In the genomic region with DNA sequence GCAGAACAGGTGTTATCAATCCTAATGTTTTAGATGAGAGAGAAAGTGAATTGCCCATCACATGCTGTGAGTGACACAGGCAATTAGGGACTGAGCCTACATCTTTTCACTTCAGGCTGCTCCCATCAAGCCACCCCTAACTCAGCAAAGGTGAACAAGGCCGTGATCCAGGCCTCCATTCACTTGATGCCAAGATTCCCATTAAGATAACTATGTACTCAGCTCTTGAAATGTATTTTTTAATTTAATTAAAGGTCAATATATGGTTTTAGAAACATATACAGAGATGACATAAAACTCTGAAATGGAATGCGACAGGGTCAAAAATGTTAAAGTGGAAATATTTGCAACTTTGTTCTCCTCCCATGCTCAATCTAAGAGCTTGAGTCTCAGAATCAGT, we compare ENCODE assay signal across 18 cellular contexts. TPM values are rescaled to one million over a fixed set of nuclear protein-coding genes. Genes with fewer than 3 reads are reported as not detected.
DNase-seq lines count a peak whose midpoint lies in the region; ATAC-seq and TF ChIP-seq lines count a peak whose summit lies in the region.
"Had no signal": no experiment of that assay in that cellular context is flagged by ENCODE, and none has a peak within 500 bp of the region (broad histone marks: within the 10 kb centered on the region; RNA-seq: fewer than 3 reads in every experiment).

No MANE protein-coding gene starts in this region.

- H3K27ac ChIP-seq in GM23338 (ENCODE audit: low read depth) = no peak overlapping the region
- no peak overlapping the region for H3K27ac ChIP-seq in MM.1S (ENCODE audit: low read length)
- no peak overlapping the region for H3K27ac ChIP-seq in SK-N-SH (ENCODE audit: low read depth in 2 of 2, low read length in 1 of 2)
- H3K27ac ChIP-seq in mammary epithelial cell (ENCODE audit: insufficient read depth, low read depth, low read length) = no peak overlapping the region
- H3K27ac ChIP-seq: BLaER1 treated with 17β-estradiol and CSF1 and Interleukin-3, amounts not matched to agents 10 nM and 100 nM had no signal

- H3K4me2 ChIP-seq in GM23338 (no peak overlapping the region), MM.1S (ENCODE audit: low read depth, low read length) (0 out of 2 replicates have a peak overlapping the region, but pooled peaks have one; percentile 12), SK-N-SH (no peak overlapping the region), mammary epithelial cell (ENCODE audit: insufficient read depth, low read depth, low read length) (no peak overlapping the region)
- H3K4me2 ChIP-seq: BLaER1 treated with 17β-estradiol and CSF1 and Interleukin-3, amounts not matched to agents 10 nM and 100 nM had no signal

- H3K79me2 ChIP-seq in GM23338 (replicated peaks; ENCODE audit: insufficient read depth) (no peaks in the 10 kb centered on the region), MM.1S (ENCODE audit: low read length) (no peaks in the 10 kb centered on the region), SK-N-SH (ENCODE audit: insufficient read depth) (no peaks in the 10 kb centered on the region), mammary epithelial cell (ENCODE audit: insufficient read depth, low read length) (no peaks in the 10 kb centered on the region)

- BruUV-seq in mammary epithelial cell (replicated peaks; lab: Mats Ljungman, UMichigan) = no TSS peak

- dilution Hi-C loops in mammary epithelial cell (cut with HindIII; ENCODE audit: low sequenced_read_pairs) = no loop called here

- H3F3A ChIP-seq in GM23338 (replicated peaks; ENCODE audit: low read depth) (no peaks in the 10 kb centered on the region), MM.1S (ENCODE audit: insufficient read depth, low read length) (peaks cover 4% of the 10 kb centered on the region; the same call in 1 of the 2 replicates), SK-N-SH (replicated peaks; ENCODE audit: insufficient read depth) (peaks cover 14% of the 10 kb centered on the region)

- H3K36me3 Mint-ChIP-seq in GM23338 (ENCODE audit: low read depth) = no peaks in the 10 kb centered on the region
- no peaks in the 10 kb centered on the region for H3K36me3 Mint-ChIP-seq in mesothelial cell of epicardium
- H3K36me3 Mint-ChIP-seq: CD14-positive monocyte; CD8-positive, alpha-beta memory T cell had no signal

- H3K27ac Mint-ChIP-seq in GM23338 (no peak overlapping the region), mesothelial cell of epicardium (peak overlapping the region; percentile 34)
- H3K27ac Mint-ChIP-seq: B cell; CD14-positive monocyte; CD4-positive, alpha-beta T cell; CD8-positive, alpha-beta memory T cell had no signal

- H3K9ac ChIP-seq in MM.1S (ENCODE audit: low read length) (no peak overlapping the region), SK-N-SH (no peak overlapping the region), mammary epithelial cell (ENCODE audit: insufficient read depth, low read length) (no peak overlapping the region)
- H3K9ac ChIP-seq: BLaER1 treated with 17β-estradiol and CSF1 and Interleukin-3, amounts not matched to agents 10 nM and 100 nM had no signal

- H3K36me3 ChIP-seq in GM23338 (ENCODE audit: insufficient read depth) = no peaks in the 10 kb centered on the region
- no peaks in the 10 kb centered on the region for H3K36me3 ChIP-seq in MM.1S (replicated peaks; ENCODE audit: insufficient read depth, low read length)
- H3K36me3 ChIP-seq in SK-N-SH (replicated peaks in 1 of 2; ENCODE audit: control insufficient read depth in 1 of 2, insufficient read depth in 2 of 2, low read length in 1 of 2) = no peaks in the 10 kb centered on the region
- no peaks in the 10 kb centered on the region for H3K36me3 ChIP-seq in mammary epithelial cell (ENCODE audit: insufficient read depth, low read length)
- H3K36me3 ChIP-seq: BLaER1 treated with 17β-estradiol and CSF1 and Interleukin-3, amounts not matched to agents 10 nM and 100 nM; HAP-1 had no signal

- no peaks in the 10 kb centered on the region for H3K9me3 Mint-ChIP-seq in GM23338
- H3K9me3 Mint-ChIP-seq in mesothelial cell of epicardium = no peaks in the 10 kb centered on the region
- H3K9me3 Mint-ChIP-seq: CD4-positive, alpha-beta T cell; CD8-positive, alpha-beta memory T cell had no signal

- CTCF ChIA-PET in SK-N-SH (lab: Yijun Ruan, JAX) (interaction anchor here (1.1 to 1.8 kb wide), 5 partner anchors 19 to 152 kb away, joined by 3 to 5 read pairs (median 3); no protein-coding TSS in a partner anchor), mammary epithelial cell (lab: Charles Lee; ENCODE audit: low non-redundant PET) (no interaction called here)

- no peak overlapping the region for H3K4me3 ChIP-seq in GM23338
- H3K4me3 ChIP-seq in MM.1S (ENCODE audit: low read length) = no peak overlapping the region
- H3K4me3 ChIP-seq in SK-N-SH (ENCODE audit: low read depth in 2 of 2, low read length in 1 of 2) = no peak overlapping the region
- H3K4me3 ChIP-seq in mammary epithelial cell (replicated peaks in 1 of 3; ENCODE audit: insufficient read depth in 1 of 3, low read depth in 2 of 3, low read length in 3 of 3) = no peak overlapping the region
- H3K4me3 ChIP-seq: BLaER1 treated with 17β-estradiol and CSF1 and Interleukin-3, amounts not matched to agents 10 nM and 100 nM; HAP-1 had no signal

- H3K27me3 Mint-ChIP-seq in GM23338 (ENCODE audit: insufficient read depth, low read depth, poor library complexity) (peaks cover 4% of the 10 kb centered on the region), mesothelial cell of epicardium (ENCODE audit: low read depth) (no peaks in the 10 kb centered on the region)

- H3K4me1 Mint-ChIP-seq in GM23338 = peaks cover 13% of the 10 kb centered on the region
- H3K4me1 Mint-ChIP-seq in mesothelial cell of epicardium = peaks cover 29% of the 10 kb centered on the region
- H3K4me1 Mint-ChIP-seq: B cell; CD14-positive monocyte; CD8-positive, alpha-beta memory T cell had no signal

- H3K9me3 ChIP-seq in MM.1S (replicated peaks; ENCODE audit: insufficient read depth, low read length) (no peaks in the 10 kb centered on the region), SK-N-SH (no peaks in the 10 kb centered on the region), mammary epithelial cell (replicated peaks; ENCODE audit: insufficient read depth, low read length) (no peaks in the 10 kb centered on the region)
- H3K9me3 ChIP-seq: BLaER1 treated with 17β-estradiol and CSF1 and Interleukin-3, amounts not matched to agents 10 nM and 100 nM; HAP-1 had no signal

- H4K20me1 ChIP-seq in GM23338 (replicated peaks; ENCODE audit: insufficient read depth) (no peaks in the 10 kb centered on the region), MM.1S (ENCODE audit: insufficient read depth, low read length) (no peaks in the 10 kb centered on the region), SK-N-SH (ENCODE audit: insufficient read depth) (no peaks in the 10 kb centered on the region), mammary epithelial cell (ENCODE audit: insufficient read depth, low read length) (no peaks in the 10 kb centered on the region)
- H4K20me1 ChIP-seq: BLaER1 treated with 17β-estradiol and CSF1 and Interleukin-3, amounts not matched to agents 10 nM and 100 nM had no signal

- intact Hi-C loops in mammary epithelial cell (cut with micrococcal nuclease) = no loop called here

- in situ Hi-C loops in mammary epithelial cell (cut with MboI; ENCODE audit: low sequenced_read_pairs in 2 of 2) = no loop called here

- TF ChIP-seq EP300 in SK-N-SH (IDR thresholded peaks at IDR 0.05; ENCODE audit: borderline replicate concordance in 1 of 2, low read depth in 1 of 2, low read length in 1 of 2) = peak in 1 of 2 experiments; percentile 27; a peak in 1 of 4 replicates

- no peaks in the 10 kb centered on the region for H3K9me2 ChIP-seq in GM23338 (ENCODE audit: insufficient read depth)
- H3K9me2 ChIP-seq in MM.1S (replicated peaks; ENCODE audit: insufficient read depth, low read length) = no peaks in the 10 kb centered on the region
- H3K9me2 ChIP-seq in SK-N-SH = no peaks in the 10 kb centered on the region

- TF ChIP-seq RAD21 in SK-N-SH (IDR thresholded peaks at IDR 0.05; ENCODE audit: low read length) = no peak

- DNase-seq in GM23338 (ENCODE audit: low spot score) (no peak), MM.1S (no peak), SK-N-SH (peak; percentile 46), mesothelial cell of epicardium (ENCODE audit: low spot score in 2 of 2, unreplicated experiment in 2 of 2) (no peak), NCI-H2227 treated with DMSO at 0.1 percent for 48 hours (lab: John Stamatoyannopoulos, UW) (no peak), COR-L47 (lab: John Stamatoyannopoulos, UW) (no peak), mammary epithelial cell (no peak)
- DNase-seq in activated naive CD4-positive, alpha-beta T cell (lab: John Stamatoyannopoulos, UW) = no peak
- DNase-seq: Calu3; CD4-positive, alpha-beta T cell; CD8-positive, alpha-beta memory T cell; DMS79 treated with DMSO at 0.1 percent for 48 hours; GF-D8; GOT3 had no signal

- H3K27me3 ChIP-seq in GM23338 (ENCODE audit: insufficient read depth) (no peaks in the 10 kb centered on the region), MM.1S (replicated peaks; ENCODE audit: insufficient read depth, low read length) (no peaks in the 10 kb centered on the region), SK-N-SH (ENCODE audit: insufficient read depth) (no peaks in the 10 kb centered on the region), mammary epithelial cell (ENCODE audit: insufficient read depth, low read length) (no peaks in the 10 kb centered on the region)
- H3K27me3 ChIP-seq: BLaER1 treated with 17β-estradiol and CSF1 and Interleukin-3, amounts not matched to agents 10 nM and 100 nM had no signal

- TF ChIP-seq CTCF in GM23338 (conservative IDR thresholded peaks at IDR 0.05; ENCODE audit: low read depth in 2 of 2) (no peak), MM.1S (IDR thresholded peaks at IDR 0.05; ENCODE audit: low read length) (no peak), SK-N-SH (IDR thresholded peaks at IDR 0.05) (no peak), mesothelial cell of epicardium (IDR thresholded peaks at IDR 0.05; ENCODE audit: unreplicated experiment) (no peak), mammary epithelial cell (conservative IDR thresholded peaks at IDR 0.05 in 1 of 2, IDR thresholded peaks at IDR 0.05 in 1 of 2; ENCODE audit: extremely low read depth in 1 of 2, insufficient read depth in 1 of 2, low read depth in 1 of 2, low read length in 2 of 2) (no peak)

- H3K4me1 ChIP-seq in GM23338 (ENCODE audit: insufficient read depth) = peaks cover 4% of the 10 kb centered on the region; the same call in 1 of the 2 replicates
- peaks cover 6% of the 10 kb centered on the region; the same call in 1 of the 2 replicates for H3K4me1 ChIP-seq in MM.1S (ENCODE audit: low read length)
- peaks cover 0 to 6% of the 10 kb centered on the region in 2 experiments; a peak in 2 of 4 replicates for H3K4me1 ChIP-seq in SK-N-SH (ENCODE audit: control insufficient read depth in 1 of 2, insufficient read depth in 2 of 2, low read depth in 1 of 2, low read length in 1 of 2)
- H3K4me1 ChIP-seq in mammary epithelial cell (ENCODE audit: insufficient read depth, low read length) = peaks cover 4% of the 10 kb centered on the region
- H3K4me1 ChIP-seq: BLaER1 treated with 17β-estradiol and CSF1 and Interleukin-3, amounts not matched to agents 10 nM and 100 nM; HAP-1 had no signal

- 46% methylated on average over 2 of the region's 2 CpGs for WGBS in SK-N-SH (ENCODE audit: low lambda C conversion rate)
- whole genome bisulfite sequencing in mammary epithelial cell (ENCODE audit: low coverage, missing lambda C conversion rate) = 96% methylated on average over 2 of the region's 2 CpGs

- POLR2A ChIA-PET in SK-N-SH (lab: Yijun Ruan, JAX) = interaction anchor here (1.1 kb wide), 1 partner anchor 32 kb away, joined by 4 read pairs; no protein-coding TSS in a partner anchor

- H2AFZ ChIP-seq in GM23338 = peak overlapping the region; percentile 43; the same call in 1 of the 2 replicates
- no peak overlapping the region for H2AFZ ChIP-seq in MM.1S (ENCODE audit: low read length)
- H2AFZ ChIP-seq in SK-N-SH (ENCODE audit: low read depth) = no peak overlapping the region
- no peak overlapping the region for H2AFZ ChIP-seq in mammary epithelial cell (ENCODE audit: low read depth, low read length)

- ATAC-seq in GM23338 = no peak

- no peak overlapping the region for H3K4me3 Mint-ChIP-seq in GM23338
- H3K4me3 Mint-ChIP-seq in mesothelial cell of epicardium = no peak overlapping the region
- H3K4me3 Mint-ChIP-seq: B cell; CD14-positive monocyte; CD4-positive, alpha-beta T cell; CD8-positive, alpha-beta memory T cell had no signal

RNA-seq across cellular contexts. Expression of gene UBE2H, which starts 27.9 kb away (rescaled TPM):
- 86.5 and 107 TPM in 2 replicates for total RNA-seq in GM23338 (2014; rRNA removed; shearing (Covaris generic))
- 37.2 and 40.8 TPM in 2 replicates for polyA plus RNA-seq in GM23338 (2016; fragmentation: Nextera tagmentation; extraction: Ambion mirVana)
- 129 and 162 TPM in 2 replicates for polyA plus RNA-seq in SK-N-SH (2012; rRNA removed)
- polyA plus RNA-seq in SK-N-SH (2012; cell fraction: cytosol; rRNA removed) = 170 and 186 TPM in 2 replicates
- polyA plus RNA-seq in SK-N-SH (2012; cell fraction: nucleus; rRNA removed) = 118 and 177 TPM in 2 replicates
- 95.9 to 104 TPM (median 99.1 TPM) in 3 replicates for total RNA-seq in mesothelial cell of epicardium
- 100 to 1,000 TPM; 122 to 126 TPM for total RNA-seq in mammary epithelial cell
- polyA plus RNA-seq in mammary epithelial cell = 41.4 TPM
- polyA minus RNA-seq in mammary epithelial cell = 63.4 TPM
